In the genomic region with DNA sequence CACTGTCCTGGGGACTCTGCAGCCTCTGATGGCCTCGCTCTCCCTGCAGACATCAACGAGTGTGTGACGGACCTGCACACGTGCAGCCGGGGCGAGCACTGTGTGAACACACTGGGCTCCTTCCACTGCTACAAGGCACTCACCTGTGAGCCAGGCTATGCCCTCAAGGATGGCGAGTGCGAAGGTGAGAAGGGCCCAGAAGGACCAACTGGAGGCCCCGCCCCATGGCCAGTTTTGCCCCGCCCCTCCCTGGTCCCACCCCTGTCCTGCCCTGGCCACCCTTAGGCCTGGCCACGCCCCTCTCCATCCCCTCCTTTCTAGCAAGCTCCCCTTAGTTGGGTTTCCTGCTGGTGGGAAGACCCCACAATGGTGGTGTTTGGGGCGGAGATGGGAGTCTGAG, we compare ENCODE assay signal across 14 cellular contexts.
DNase-seq lines count a peak whose midpoint lies in the region; ATAC-seq and TF ChIP-seq lines count a peak whose summit lies in the region.
"Had no signal": no experiment of that assay in that cellular context is flagged by ENCODE, and none has a peak within 500 bp of the region (broad histone marks: within the 10 kb centered on the region; RNA-seq: fewer than 3 reads in every experiment).

No MANE protein-coding gene starts in this region.

- no peaks in the 10 kb centered on the region for H4K20me1 ChIP-seq in GM23338 (replicated peaks; ENCODE audit: insufficient read depth)
- H4K20me1 ChIP-seq in osteoblast (ENCODE audit: insufficient read depth, low read length), result no peaks in the 10 kb centered on the region

- TF ChIP-seq POLR2A in stomach (IDR thresholded peaks at IDR 0.05), result no peak

- H3K9me2 ChIP-seq in GM23338 (ENCODE audit: insufficient read depth), result no peaks in the 10 kb centered on the region

- H3K4me3 ChIP-seq in GM23338 (no peak overlapping the region), osteoblast (ENCODE audit: insufficient read depth, low read length) (no peak overlapping the region), stomach (no peak overlapping the region)

- H3K4me3 Mint-ChIP-seq in GM23338, result no peak overlapping the region
- H3K4me3 Mint-ChIP-seq: CD4-positive, alpha-beta memory T cell had no signal

- no peaks in the 10 kb centered on the region; the same call in 2 of the 3 replicates for H3K36me3 Mint-ChIP-seq in GM23338 (ENCODE audit: low read depth)
- H3K36me3 Mint-ChIP-seq: CD4-positive, alpha-beta memory T cell had no signal

- no peaks in the 10 kb centered on the region; the same call in 2 of the 3 replicates for H3K9me3 Mint-ChIP-seq in GM23338

- peaks cover 11% of the 10 kb centered on the region for H3K27me3 Mint-ChIP-seq in GM23338 (ENCODE audit: insufficient read depth, low read depth, poor library complexity)

- no peaks in the 10 kb centered on the region for H3K27me3 ChIP-seq in GM23338 (ENCODE audit: insufficient read depth)
- no peaks in the 10 kb centered on the region for H3K27me3 ChIP-seq in osteoblast (ENCODE audit: insufficient read depth, low read length)
- H3K27me3 ChIP-seq in stomach, result no peaks in the 10 kb centered on the region
- H3K27me3 ChIP-seq: BE2C had no signal

- no peak for TF ChIP-seq CTCF in GM23338 (conservative IDR thresholded peaks at IDR 0.05; ENCODE audit: low read depth in 2 of 2)
- TF ChIP-seq CTCF in RWPE1 (conservative IDR thresholded peaks at IDR 0.05; ENCODE audit: low read depth), result no peak
- TF ChIP-seq CTCF in osteoblast (IDR thresholded peaks at IDR 0.05; ENCODE audit: extremely low read depth, low read depth, low read length), result no peak
- no peak for TF ChIP-seq CTCF in stomach (IDR thresholded peaks at IDR 0.05)
- no peak for TF ChIP-seq CTCF in GM10248 (IDR thresholded peaks at IDR 0.05; ENCODE audit: control extremely low read depth, extremely low read depth, low read depth, missing control alignments)

- H3K79me2 ChIP-seq in GM23338 (replicated peaks; ENCODE audit: insufficient read depth) (no peaks in the 10 kb centered on the region), osteoblast (ENCODE audit: insufficient read depth, low read length) (no peaks in the 10 kb centered on the region)

- intact Hi-C loops in stomach (cut with DNase I; ENCODE audit: low total_unique reads), result no loop called here

- H3K27ac ChIP-seq in GM23338 (ENCODE audit: low read depth) (no peak overlapping the region), RWPE1 (peak overlapping the region; percentile 99), osteoblast (ENCODE audit: low read depth, low read length) (no peak overlapping the region), stomach (no peak overlapping the region)
- H3K27ac ChIP-seq: C4-2B, HL-60 had no signal

- no peaks in the 10 kb centered on the region for H3F3A ChIP-seq in GM23338 (replicated peaks; ENCODE audit: low read depth)

- no peak overlapping the region for H2AFZ ChIP-seq in GM23338
- no peak overlapping the region for H2AFZ ChIP-seq in osteoblast (ENCODE audit: low read length)

- no peak overlapping the region for H3K27ac Mint-ChIP-seq in GM23338

- H3K4me2 ChIP-seq in GM23338, result no peak overlapping the region
- H3K4me2 ChIP-seq in osteoblast (ENCODE audit: insufficient read depth, low read length), result no peak overlapping the region

- no peak for DNase-seq in GM23338 (ENCODE audit: low spot score)
- no peak for DNase-seq in RWPE1 (ENCODE audit: low spot score)
- peak; percentile 71 for DNase-seq in iPS-NIHi11 (ENCODE audit: low spot score)
- DNase-seq in osteoblast (ENCODE audit: insufficient read length, low spot score, missing footprints), result peak; percentile 75
- DNase-seq in AML-193 (lab: John Stamatoyannopoulos, UW), result no peak
- DNase-seq in stomach, result no peak
- DNase-seq in GM10248 (ENCODE audit: extremely low spot score), result no peak
- DNase-seq: ACHN; BE2C; CD4-positive, alpha-beta memory T cell; DMS79 treated with DMSO at 0.1 percent for 48 hours; EL had no signal

- no peak for TF ChIP-seq EP300 in stomach (IDR thresholded peaks at IDR 0.05)

- H3K4me1 ChIP-seq in GM23338 (ENCODE audit: insufficient read depth) (no peaks in the 10 kb centered on the region), osteoblast (ENCODE audit: insufficient read depth, low read length) (no peaks in the 10 kb centered on the region), stomach (peaks cover 0 to 10% (median 7%) of the 10 kb centered on the region in 4 donors)

- H3K4me1 Mint-ChIP-seq in GM23338, result peaks cover 2% of the 10 kb centered on the region; the same call in 1 of the 3 replicates
- H3K4me1 Mint-ChIP-seq: CD4-positive, alpha-beta memory T cell had no signal

- no peaks in the 10 kb centered on the region for H3K36me3 ChIP-seq in GM23338 (ENCODE audit: insufficient read depth)
- H3K36me3 ChIP-seq in osteoblast (ENCODE audit: insufficient read depth, low read length), result no peaks in the 10 kb centered on the region
- H3K36me3 ChIP-seq in stomach, result peaks cover 0 to 6% (median 0%) of the 10 kb centered on the region in 4 donors
- H3K36me3 ChIP-seq: BE2C had no signal

- no peaks in the 10 kb centered on the region for H3K9me3 ChIP-seq in osteoblast (ENCODE audit: low read depth, low read length)
- H3K9me3 ChIP-seq in stomach, result no peaks in the 10 kb centered on the region
- H3K9me3 ChIP-seq: BE2C had no signal

- POLR2A ChIA-PET in RWPE1 (lab: Yijun Ruan, JAX; ENCODE audit: low non-redundant PET), result no interaction called here
- POLR2A ChIA-PET in GM10248 (lab: Yijun Ruan, JAX), result no interaction called here

- CTCF ChIA-PET in RWPE1 (lab: Yijun Ruan, JAX), result interaction anchor here (0.7 kb wide), 1 partner anchor 21 kb away, joined by 3 read pairs; no protein-coding TSS in a partner anchor
- CTCF ChIA-PET in GM10248 (lab: Yijun Ruan, JAX), result interaction anchor here (1.3 kb wide), 1 partner anchor 130 kb away, joined by 4 read pairs; no protein-coding TSS in a partner anchor

- 88 to 95% (median 92%) methylated on average over 5 to 12 of the region's 12 CpGs for WGBS in stomach, 5 donors

- peak; percentile 31 for ATAC-seq in GM23338

TF ChIP-seq in GM23338, 12 proteins besides CTCF, POLR2A, EP300 and RAD21 (continues in another document):
- TF ChIP-seq, protein P1, sequence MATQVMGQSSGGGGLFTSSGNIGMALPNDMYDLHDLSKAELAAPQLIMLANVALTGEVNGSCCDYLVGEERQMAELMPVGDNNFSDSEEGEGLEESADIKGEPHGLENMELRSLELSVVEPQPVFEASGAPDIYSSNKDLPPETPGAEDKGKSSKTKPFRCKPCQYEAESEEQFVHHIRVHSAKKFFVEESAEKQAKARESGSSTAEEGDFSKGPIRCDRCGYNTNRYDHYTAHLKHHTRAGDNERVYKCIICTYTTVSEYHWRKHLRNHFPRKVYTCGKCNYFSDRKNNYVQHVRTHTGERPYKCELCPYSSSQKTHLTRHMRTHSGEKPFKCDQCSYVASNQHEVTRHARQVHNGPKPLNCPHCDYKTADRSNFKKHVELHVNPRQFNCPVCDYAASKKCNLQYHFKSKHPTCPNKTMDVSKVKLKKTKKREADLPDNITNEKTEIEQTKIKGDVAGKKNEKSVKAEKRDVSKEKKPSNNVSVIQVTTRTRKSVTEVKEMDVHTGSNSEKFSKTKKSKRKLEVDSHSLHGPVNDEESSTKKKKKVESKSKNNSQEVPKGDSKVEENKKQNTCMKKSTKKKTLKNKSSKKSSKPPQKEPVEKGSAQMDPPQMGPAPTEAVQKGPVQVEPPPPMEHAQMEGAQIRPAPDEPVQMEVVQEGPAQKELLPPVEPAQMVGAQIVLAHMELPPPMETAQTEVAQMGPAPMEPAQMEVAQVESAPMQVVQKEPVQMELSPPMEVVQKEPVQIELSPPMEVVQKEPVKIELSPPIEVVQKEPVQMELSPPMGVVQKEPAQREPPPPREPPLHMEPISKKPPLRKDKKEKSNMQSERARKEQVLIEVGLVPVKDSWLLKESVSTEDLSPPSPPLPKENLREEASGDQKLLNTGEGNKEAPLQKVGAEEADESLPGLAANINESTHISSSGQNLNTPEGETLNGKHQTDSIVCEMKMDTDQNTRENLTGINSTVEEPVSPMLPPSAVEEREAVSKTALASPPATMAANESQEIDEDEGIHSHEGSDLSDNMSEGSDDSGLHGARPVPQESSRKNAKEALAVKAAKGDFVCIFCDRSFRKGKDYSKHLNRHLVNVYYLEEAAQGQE (IDR thresholded peaks at IDR 0.05; ENCODE audit: unreplicated experiment), result no peak

Comparison
In these comparisons a context has a peak if more than half of its experiments do, and no peak if none do; other contexts are left out.
1. DNase-seq: peak in iPS-NIHi11 (single experiment) and osteoblast (single experiment); none in GM23338 (single experiment), RWPE1 (single experiment), AML-193 (0 of 2), stomach (single experiment) and GM10248 (single experiment).